Comparison of ENCODE assay signal across 1 cellular context in the genomic region with DNA sequence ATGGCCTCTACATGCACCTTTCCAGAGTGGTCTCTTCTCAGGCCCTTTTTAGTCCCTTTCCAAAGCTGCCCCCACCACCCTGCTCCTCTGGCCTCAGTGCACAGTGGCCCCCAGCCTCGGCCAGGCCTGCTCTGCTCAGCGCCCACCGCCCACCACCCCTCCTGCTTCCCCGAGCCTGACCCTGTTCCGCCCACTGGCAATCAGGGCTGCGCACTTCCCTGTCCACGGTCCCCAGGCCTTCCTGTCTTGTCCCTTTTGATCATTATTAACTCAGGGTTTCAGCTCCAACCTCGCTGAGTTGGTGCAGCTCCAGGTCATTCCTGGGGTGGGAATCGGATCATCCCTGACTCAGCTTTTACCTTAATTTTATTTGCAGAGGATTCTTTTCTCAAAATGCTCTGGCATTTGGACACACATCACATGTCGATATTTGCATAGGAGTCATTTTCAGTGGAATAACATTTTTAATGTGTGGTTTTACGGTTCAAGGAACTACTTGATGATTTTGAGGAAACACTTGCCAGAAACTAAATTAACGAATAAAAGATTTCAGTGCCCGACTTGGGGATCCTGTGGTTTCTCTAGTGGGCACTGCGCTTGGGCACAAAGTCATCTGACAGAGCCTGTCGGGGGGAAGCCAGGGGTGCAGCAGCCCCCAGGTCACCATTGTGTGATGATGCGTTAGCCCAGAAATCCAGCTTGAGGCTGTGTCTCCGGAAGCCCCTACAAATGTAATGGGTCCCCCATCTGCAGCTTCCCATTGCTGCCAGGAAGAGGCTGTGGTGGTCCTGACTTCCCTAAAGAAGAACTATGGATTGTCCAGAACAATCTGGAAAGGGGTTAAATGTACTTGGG.
TF ChIP-seq lines count a peak whose summit lies in the region.

No MANE protein-coding gene starts in this region.

TF ChIP-seq in HCT116, 20 proteins besides CTCF, POLR2A, EP300 and RAD21:
- TF ChIP-seq ELF1 (IDR thresholded peaks at IDR 0.05; ENCODE audit: borderline replicate concordance, low read depth) (no peak), EZH2 (IDR thresholded peaks at IDR 0.05) (no peak), POLR2AphosphoS5 (IDR thresholded peaks at IDR 0.05; ENCODE audit: low read depth, low read length) (no peak), TCF7L2 (IDR thresholded peaks at IDR 0.05; ENCODE audit: borderline replicate concordance, extremely low read depth, insufficient read depth, insufficient read length) (no peak), JUND (IDR thresholded peaks at IDR 0.05) (no peak), SRF (IDR thresholded peaks at IDR 0.05; ENCODE audit: low read depth) (no peak), CEBPB (IDR thresholded peaks at IDR 0.05; ENCODE audit: low read depth) (no peak), SIN3A (IDR thresholded peaks at IDR 0.05; ENCODE audit: low read depth) (no peak), SP1 (IDR thresholded peaks at IDR 0.05; ENCODE audit: low read depth) (no peak), EZH2phosphoT487 (IDR thresholded peaks at IDR 0.05; ENCODE audit: borderline replicate concordance) (no peak)
- TF ChIP-seq, protein P1, sequence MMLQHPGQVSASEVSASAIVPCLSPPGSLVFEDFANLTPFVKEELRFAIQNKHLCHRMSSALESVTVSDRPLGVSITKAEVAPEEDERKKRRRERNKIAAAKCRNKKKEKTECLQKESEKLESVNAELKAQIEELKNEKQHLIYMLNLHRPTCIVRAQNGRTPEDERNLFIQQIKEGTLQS (IDR thresholded peaks at IDR 0.05) = no peak
- TF ChIP-seq, protein P2, sequence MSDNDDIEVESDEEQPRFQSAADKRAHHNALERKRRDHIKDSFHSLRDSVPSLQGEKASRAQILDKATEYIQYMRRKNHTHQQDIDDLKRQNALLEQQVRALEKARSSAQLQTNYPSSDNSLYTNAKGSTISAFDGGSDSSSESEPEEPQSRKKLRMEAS (IDR thresholded peaks at IDR 0.05) = no peak
- TF ChIP-seq, protein P3, sequence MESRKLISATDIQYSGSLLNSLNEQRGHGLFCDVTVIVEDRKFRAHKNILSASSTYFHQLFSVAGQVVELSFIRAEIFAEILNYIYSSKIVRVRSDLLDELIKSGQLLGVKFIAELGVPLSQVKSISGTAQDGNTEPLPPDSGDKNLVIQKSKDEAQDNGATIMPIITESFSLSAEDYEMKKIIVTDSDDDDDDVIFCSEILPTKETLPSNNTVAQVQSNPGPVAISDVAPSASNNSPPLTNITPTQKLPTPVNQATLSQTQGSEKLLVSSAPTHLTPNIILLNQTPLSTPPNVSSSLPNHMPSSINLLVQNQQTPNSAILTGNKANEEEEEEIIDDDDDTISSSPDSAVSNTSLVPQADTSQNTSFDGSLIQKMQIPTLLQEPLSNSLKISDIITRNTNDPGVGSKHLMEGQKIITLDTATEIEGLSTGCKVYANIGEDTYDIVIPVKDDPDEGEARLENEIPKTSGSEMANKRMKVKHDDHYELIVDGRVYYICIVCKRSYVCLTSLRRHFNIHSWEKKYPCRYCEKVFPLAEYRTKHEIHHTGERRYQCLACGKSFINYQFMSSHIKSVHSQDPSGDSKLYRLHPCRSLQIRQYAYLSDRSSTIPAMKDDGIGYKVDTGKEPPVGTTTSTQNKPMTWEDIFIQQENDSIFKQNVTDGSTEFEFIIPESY (IDR thresholded peaks at IDR 0.05; ENCODE audit: extremely low read depth, insufficient replicate concordance, low read length) = no peak
